ENCODE assay signal across 9 cellular contexts in genomic region chr10:113563306-113564088, GRCh38. TPM values are rescaled to one million over a fixed set of nuclear protein-coding genes. Genes with fewer than 3 reads are reported as not detected.
DNase-seq lines count a peak whose midpoint lies in the region; ATAC-seq, FAIRE-seq and TF ChIP-seq lines count a peak whose summit lies in the region.
"Had no signal": no experiment of that assay in that cellular context is flagged by ENCODE, and none has a peak within 500 bp of the region (broad histone marks: within the 10 kb centered on the region; RNA-seq: fewer than 3 reads in every experiment).

No MANE protein-coding gene starts in this region.

- TF ChIP-seq CTCF in WTC11 (IDR thresholded peaks at IDR 0.05) (peak; percentile 91), bronchial epithelial cell (IDR thresholded peaks at IDR 0.05; ENCODE audit: insufficient read depth, low read length, severe bottlenecking) (peak; percentile 99), keratinocyte (optimal IDR thresholded peaks at IDR 0.05 in 1 of 3, IDR thresholded peaks at IDR 0.05 in 1 of 3, conservative IDR thresholded peaks at IDR 0.05 in 1 of 3; ENCODE audit: extremely low read depth in 1 of 3, insufficient read depth in 2 of 3, low read length in 3 of 3) (peak; percentile 94 to 98 (median 95))

- H3K9me3 ChIP-seq in keratinocyte (ENCODE audit: control insufficient read depth, low read depth, low read length), result no peaks in the 10 kb centered on the region

- H4K20me1 ChIP-seq in keratinocyte (ENCODE audit: control insufficient read depth, extremely low read depth, insufficient read depth, low read length), result no peaks in the 10 kb centered on the region

- H3K36me3 Mint-ChIP-seq in WTC11, result no peaks in the 10 kb centered on the region

- peak overlapping the region; percentile 70 for H3K4me2 ChIP-seq in keratinocyte (ENCODE audit: control insufficient read depth, extremely low read depth, insufficient read depth, low read depth, low read length)

- H3K27ac ChIP-seq in keratinocyte (ENCODE audit: control insufficient read depth, insufficient read depth, low read length), result no peak overlapping the region

- dilution Hi-C loops in keratinocyte (cut with MboI; ENCODE audit: extremely low pct_ligation_motif_present, low sequenced_read_pairs), result no loop called here

- no peaks in the 10 kb centered on the region for H3K79me2 ChIP-seq in keratinocyte (ENCODE audit: control insufficient read depth, insufficient read depth, low read length)

- peak; percentile 40 for FAIRE-seq in bronchial epithelial cell (lab: Jason Lieb, UNC)
- FAIRE-seq in keratinocyte (lab: Jason Lieb, UNC), result no peak
- FAIRE-seq: G401.6 had no signal

- DNase-seq in NCI-H187 (lab: John Stamatoyannopoulos, UW) (peak; percentile 21 to 36), NCI-H187 treated with DMSO at 0.1 percent for 48 hours (lab: John Stamatoyannopoulos, UW) (no peak), NCI-H2107 (lab: John Stamatoyannopoulos, UW) (peak; percentile 39), WTC11 (ENCODE audit: low spot score) (peak; percentile 87), bronchial epithelial cell (ENCODE audit: low read depth) (peak; percentile 46), keratinocyte (ENCODE audit: low read depth, low spot score) (peak; percentile 7)
- peak; percentile 27 to 47 for DNase-seq in stimulated activated CD4-positive, alpha-beta T cell treated with anti-CD3 and anti-CD28 coated beads, Interleukin-15, amount 100 ng/mL, for 1 hour (ENCODE audit: low read depth in 1 of 2, low spot score in 1 of 2)

- POLR2A ChIA-PET in WTC11 (lab: Charles Lee), result interaction anchor here (0.7 kb wide), 1 partner anchor 9 kb away, joined by 3 read pairs; no protein-coding TSS in a partner anchor

- H3K27ac Mint-ChIP-seq in WTC11, result no peak overlapping the region

- H3K4me1 Mint-ChIP-seq in WTC11, result peaks cover 48% of the 10 kb centered on the region

- no peaks in the 10 kb centered on the region for H3K4me1 ChIP-seq in keratinocyte (ENCODE audit: control insufficient read depth, extremely low read depth, insufficient read depth, low read length)

- H3K36me3 ChIP-seq in bronchial epithelial cell (ENCODE audit: control insufficient read depth, insufficient read depth, low read length) (no peaks in the 10 kb centered on the region), keratinocyte (ENCODE audit: control insufficient read depth in 2 of 2, extremely low read depth in 1 of 2, insufficient read depth in 2 of 2, low read length in 2 of 2) (no peaks in the 10 kb centered on the region)

- H3K27me3 ChIP-seq in bronchial epithelial cell (ENCODE audit: control insufficient read depth, insufficient read depth, low read length), result no peaks in the 10 kb centered on the region
- H3K27me3 ChIP-seq in keratinocyte (ENCODE audit: control insufficient read depth, extremely low read depth, insufficient read depth, low read length), result peaks cover 11% of the 10 kb centered on the region

- H3K4me3 Mint-ChIP-seq in WTC11, result peak overlapping the region; percentile 57

- no peak overlapping the region for H3K9ac ChIP-seq in keratinocyte (ENCODE audit: control insufficient read depth, extremely low read depth, insufficient read depth, low read length)

- H3K9me3 Mint-ChIP-seq in WTC11, result no peaks in the 10 kb centered on the region

- no peaks in the 10 kb centered on the region for H3K9me1 ChIP-seq in keratinocyte (ENCODE audit: control insufficient read depth, extremely low read depth, insufficient read depth, low read length)

- CTCF ChIA-PET in WTC11 (lab: Charles Lee), result interaction anchor here (0.6 to 3.7 kb wide), 36 partner anchors 8 to 1091 kb away, joined by 3 to 18 read pairs (median 4); no protein-coding TSS in a partner anchor

- H3K4me3 ChIP-seq in bronchial epithelial cell (ENCODE audit: low read depth, low read length) (peak overlapping the region; percentile 8), keratinocyte (ENCODE audit: control insufficient read depth in 2 of 3, extremely low read depth in 1 of 3, insufficient read depth in 2 of 3, low read depth in 1 of 3, low read length in 3 of 3) (peak overlapping the region in 1 of 3 experiments; percentile 58)

- peak overlapping the region; percentile 74 for H2AFZ ChIP-seq in keratinocyte (ENCODE audit: control insufficient read depth, low read length)

- peaks cover 66% of the 10 kb centered on the region for H3K27me3 Mint-ChIP-seq in WTC11 (ENCODE audit: low read depth)

- ATAC-seq in HG02852 (IDR thresholded peaks at IDR 0.05; ENCODE audit: unreplicated experiment) (peak; percentile 97), WTC11 (peak; percentile 91)

TF ChIP-seq in WTC11, 78 proteins besides CTCF, POLR2A, EP300 and RAD21:
- TF ChIP-seq CREM (CRISPR knock-in tag; IDR thresholded peaks at IDR 0.05) (0 out of 2 replicates have a peak, but pooled peaks have one; percentile 31), MYBL2 (CRISPR knock-in tag; IDR thresholded peaks at IDR 0.05) (no peak)

RNA-seq across cellular contexts. Expression of gene HABP2, which starts 10.6 kb away (rescaled TPM):
- total RNA-seq in WTC11 (2021) (0.09 to 0.18 TPM (median 0.09 TPM) in 3 replicates), bronchial epithelial cell (not detected in 2 replicates)
- polyA plus RNA-seq in keratinocyte, result not detected in 3 replicates
- polyA plus RNA-seq in keratinocyte (2011; ENCODE audit: low read depth), result not detected
- not detected in 2 replicates for polyA plus RNA-seq in keratinocyte (2011; cell fraction: cytosol; rRNA removed)
- polyA plus RNA-seq in keratinocyte (2011; cell fraction: nucleus; rRNA removed), result not detected in 2 replicates
- polyA plus RNA-seq in keratinocyte (2012; ENCODE audit: low replicate concordance), result not detected in 2 replicates
- polyA minus RNA-seq in keratinocyte, result not detected in 3 replicates
- polyA minus RNA-seq in keratinocyte (2011; cell fraction: cytosol; rRNA and poly(A)+ RNA removed), result not detected
- not detected in 2 replicates for polyA minus RNA-seq in keratinocyte (2011; cell fraction: nucleus; rRNA and poly(A)+ RNA removed)
